Comparison of ENCODE assay signal across 24 cellular contexts in genomic region chr1:167484726-167485125, GRCh38. TPM values are rescaled to one million over a fixed set of nuclear protein-coding genes. Genes with fewer than 3 reads are reported as not detected.
DNase-seq lines count a peak whose midpoint lies in the region; ATAC-seq and TF ChIP-seq lines count a peak whose summit lies in the region.
"Had no signal": no experiment of that assay in that cellular context is flagged by ENCODE, and none has a peak within 500 bp of the region (broad histone marks: within the 10 kb centered on the region; RNA-seq: fewer than 3 reads in every experiment).

No MANE protein-coding gene starts in this region.

- H3K36me3 ChIP-seq in neural progenitor cell: no peaks in the 10 kb centered on the region
- H3K36me3 ChIP-seq in right lobe of liver: no peaks in the 10 kb centered on the region
- H3K36me3 ChIP-seq: ovary, spleen had no signal

- DNase-seq in activated CD4-positive, alpha-beta T cell treated with anti-CD3 and anti-CD28 coated beads, Interleukin-2, amount 10 ng/mL, durations not matched to agents 24 days and 14 days: no peak
- DNase-seq in activated CD4-positive, alpha-beta T cell treated with anti-CD3 and anti-CD28 coated beads, Interleukin-2, amount 50 U/mL, for 1 hour: no peak
- DNase-seq in T-cell: no peak
- DNase-seq in activated T-helper 2 cell treated with anti-CD3 and anti-CD28 coated beads, Interferon-gamma antibody, Interleukin-2, Interleukin-4, amounts not matched to agents 10 μg/mL and 5 μg/mL and 100 μg/mL, durations not matched to agents 14 hours and 24 hours and 36 hours (ENCODE audit: low spot score): no peak
- no peak for DNase-seq in neural progenitor cell (ENCODE audit: low spot score)
- no peak for DNase-seq in right lobe of liver
- DNase-seq in anterior cingulate cortex (lab: John Stamatoyannopoulos, UW): no peak
- DNase-seq in kidney tubule cell (ENCODE audit: low spot score): no peak
- DNase-seq: amygdala; Calu3; EL; glutamatergic neuron; Kasumi-1; left colon; NCI-H1092; NCI-H1930; NCI-H226; NCI-H774; ovary; spleen; stimulated activated CD4-positive, alpha-beta T cell treated with anti-CD3 and anti-CD28 coated beads, Interleukin-4, amount 100 ng/mL, for 24 hours; trophoblast cell had no signal

- H3K4me1 ChIP-seq in neural progenitor cell (peaks cover 41% of the 10 kb centered on the region), right lobe of liver (no peaks in the 10 kb centered on the region)

- H2AFZ ChIP-seq in neural progenitor cell (replicated peaks): no peak overlapping the region

- CTCF ChIA-PET in T-cell (lab: Charles Lee): no interaction called here

- peak overlapping the region; percentile 86 for H3K27ac Mint-ChIP-seq in activated CD4-positive, alpha-beta T cell treated with anti-CD3 and anti-CD28 coated beads, Interleukin-2, amount 10 ng/mL, durations not matched to agents 24 days and 14 days
- H3K27ac Mint-ChIP-seq in T-cell: peak overlapping the region; percentile 97
- H3K27ac Mint-ChIP-seq in activated T-helper 2 cell treated with anti-CD3 and anti-CD28 coated beads, Interferon-gamma antibody, Interleukin-2, Interleukin-4, amounts not matched to agents 10 μg/mL and 5 μg/mL and 100 μg/mL, durations not matched to agents 14 hours and 24 hours and 36 hours: peak overlapping the region; percentile 91
- H3K27ac Mint-ChIP-seq in neural progenitor cell: peak overlapping the region; percentile 94
- H3K27ac Mint-ChIP-seq: memory B cell had no signal

- peak overlapping the region; percentile 67 for H3K4me3 Mint-ChIP-seq in activated CD4-positive, alpha-beta T cell treated with anti-CD3 and anti-CD28 coated beads, Interleukin-2, amount 10 ng/mL, durations not matched to agents 24 days and 14 days
- H3K4me3 Mint-ChIP-seq in T-cell (peak overlapping the region; percentile 65 to 80 (median 66)), neural progenitor cell (no peak overlapping the region)
- H3K4me3 Mint-ChIP-seq in activated T-helper 2 cell treated with anti-CD3 and anti-CD28 coated beads, Interferon-gamma antibody, Interleukin-2, Interleukin-4, amounts not matched to agents 10 μg/mL and 5 μg/mL and 100 μg/mL, durations not matched to agents 14 hours and 24 hours and 36 hours (ENCODE audit: low read depth): no peak overlapping the region
- H3K4me3 Mint-ChIP-seq: memory B cell had no signal

- TF ChIP-seq POLR2A in right lobe of liver (IDR thresholded peaks at IDR 0.05): no peak

- no peaks in the 10 kb centered on the region for H3K27me3 Mint-ChIP-seq in activated CD4-positive, alpha-beta T cell treated with anti-CD3 and anti-CD28 coated beads, Interleukin-2, amount 10 ng/mL, durations not matched to agents 24 days and 14 days
- H3K27me3 Mint-ChIP-seq in T-cell (no peaks in the 10 kb centered on the region), neural progenitor cell (ENCODE audit: insufficient read depth, low read depth) (peaks cover 15% of the 10 kb centered on the region)
- no peaks in the 10 kb centered on the region for H3K27me3 Mint-ChIP-seq in activated T-helper 2 cell treated with anti-CD3 and anti-CD28 coated beads, Interferon-gamma antibody, Interleukin-2, Interleukin-4, amounts not matched to agents 10 μg/mL and 5 μg/mL and 100 μg/mL, durations not matched to agents 14 hours and 24 hours and 36 hours (ENCODE audit: low read depth)

- H3K4me3 ChIP-seq in neural progenitor cell (no peak overlapping the region), right lobe of liver (no peak overlapping the region)
- H3K4me3 ChIP-seq: ovary, spleen had no signal

- H3K27me3 ChIP-seq in neural progenitor cell (no peaks in the 10 kb centered on the region), right lobe of liver (no peaks in the 10 kb centered on the region)
- H3K27me3 ChIP-seq: ovary, spleen had no signal

- peaks cover 26% of the 10 kb centered on the region for H3F3A ChIP-seq in neural progenitor cell (ENCODE audit: low read depth)

- TF ChIP-seq CTCF in neural progenitor cell (IDR thresholded peaks at IDR 0.05) (no peak), right lobe of liver (IDR thresholded peaks at IDR 0.05) (no peak)

- no peaks in the 10 kb centered on the region for H4K20me1 ChIP-seq in neural progenitor cell (ENCODE audit: low read depth)

- H3K27ac ChIP-seq in neural progenitor cell (no peak overlapping the region), right lobe of liver (no peak overlapping the region)
- H3K27ac ChIP-seq: ovary had no signal

- POLR2A ChIA-PET in T-cell (lab: Charles Lee): interaction anchor here in 1 of 2 donors (0.6 to 1.0 kb wide), 2 partner anchors 9 to 14 kb away, joined by 3 read pairs; no protein-coding TSS in a partner anchor

- H3K9me3 Mint-ChIP-seq in activated CD4-positive, alpha-beta T cell treated with anti-CD3 and anti-CD28 coated beads, Interleukin-2, amount 10 ng/mL, durations not matched to agents 24 days and 14 days: no peaks in the 10 kb centered on the region
- H3K9me3 Mint-ChIP-seq in T-cell: no peaks in the 10 kb centered on the region
- H3K9me3 Mint-ChIP-seq in activated T-helper 2 cell treated with anti-CD3 and anti-CD28 coated beads, Interferon-gamma antibody, Interleukin-2, Interleukin-4, amounts not matched to agents 10 μg/mL and 5 μg/mL and 100 μg/mL, durations not matched to agents 14 hours and 24 hours and 36 hours: no peaks in the 10 kb centered on the region
- H3K9me3 Mint-ChIP-seq in neural progenitor cell: peaks cover 9% of the 10 kb centered on the region
- H3K9me3 Mint-ChIP-seq: memory B cell had no signal

- H3K4me2 ChIP-seq in neural progenitor cell: no peak overlapping the region

- WGBS in right lobe of liver (ENCODE audit: insufficient coverage, low coverage, low lambda C conversion rate, missing lambda C conversion rate): 91% methylated on average over 6 of the region's 7 CpGs

- H3K36me3 Mint-ChIP-seq in activated CD4-positive, alpha-beta T cell treated with anti-CD3 and anti-CD28 coated beads, Interleukin-2, amount 10 ng/mL, durations not matched to agents 24 days and 14 days (ENCODE audit: low read depth): peaks cover 58% of the 10 kb centered on the region
- H3K36me3 Mint-ChIP-seq in T-cell (peaks cover 42% of the 10 kb centered on the region), neural progenitor cell (no peaks in the 10 kb centered on the region)
- H3K36me3 Mint-ChIP-seq in activated T-helper 2 cell treated with anti-CD3 and anti-CD28 coated beads, Interferon-gamma antibody, Interleukin-2, Interleukin-4, amounts not matched to agents 10 μg/mL and 5 μg/mL and 100 μg/mL, durations not matched to agents 14 hours and 24 hours and 36 hours (ENCODE audit: low read depth): peaks cover 81% of the 10 kb centered on the region
- H3K36me3 Mint-ChIP-seq: memory B cell had no signal

- intact Hi-C loops in activated CD4-positive, alpha-beta T cell treated with anti-CD3 and anti-CD28 coated beads, Interleukin-2, amount 10 ng/mL, durations not matched to agents 24 days and 14 days (cut with micrococcal nuclease): no loop called here
- intact Hi-C loops in activated T-helper 2 cell treated with anti-CD3 and anti-CD28 coated beads, Interferon-gamma antibody, Interleukin-2, Interleukin-4, amounts not matched to agents 10 μg/mL and 5 μg/mL and 100 μg/mL, durations not matched to agents 14 hours and 24 hours and 36 hours (cut with micrococcal nuclease): no loop called here
- intact Hi-C loops in right lobe of liver (cut with DNase I): no loop called here

- no peaks in the 10 kb centered on the region for H3K79me2 ChIP-seq in neural progenitor cell (ENCODE audit: low read depth)

- no peaks in the 10 kb centered on the region for H3K9me3 ChIP-seq in neural progenitor cell (ENCODE audit: low read depth)
- no peaks in the 10 kb centered on the region for H3K9me3 ChIP-seq in right lobe of liver
- H3K9me3 ChIP-seq: ovary, spleen had no signal

- ATAC-seq in T-cell (replicated peaks in 1 of 4): no peak
- ATAC-seq in right lobe of liver: no peak
- ATAC-seq: left colon had no signal

- H3K4me1 Mint-ChIP-seq in activated CD4-positive, alpha-beta T cell treated with anti-CD3 and anti-CD28 coated beads, Interleukin-2, amount 10 ng/mL, durations not matched to agents 24 days and 14 days: peaks cover 90% of the 10 kb centered on the region
- H3K4me1 Mint-ChIP-seq in T-cell (peaks cover 97 to 100% (median 98%) of the 10 kb centered on the region in 3 donors), neural progenitor cell (peaks cover 62% of the 10 kb centered on the region)
- peaks cover 80% of the 10 kb centered on the region for H3K4me1 Mint-ChIP-seq in activated T-helper 2 cell treated with anti-CD3 and anti-CD28 coated beads, Interferon-gamma antibody, Interleukin-2, Interleukin-4, amounts not matched to agents 10 μg/mL and 5 μg/mL and 100 μg/mL, durations not matched to agents 14 hours and 24 hours and 36 hours (ENCODE audit: low read depth)
- H3K4me1 Mint-ChIP-seq: memory B cell had no signal

- no peak overlapping the region for H3K9ac ChIP-seq in neural progenitor cell

RNA-seq across cellular contexts. Expression of gene CD247, which starts 33.6 kb away (rescaled TPM):
- total RNA-seq in activated CD4-positive, alpha-beta T cell treated with anti-CD3 and anti-CD28 coated beads, Interleukin-2, amount 10 ng/mL, durations not matched to agents 24 days and 14 days: 183 and 186 TPM in 2 replicates
- total RNA-seq in T-cell: 100 to 1,000 TPM; 324 to 414 (median 385) TPM
- total RNA-seq in activated T-helper 2 cell treated with anti-CD3 and anti-CD28 coated beads, Interferon-gamma antibody, Interleukin-2, Interleukin-4, amounts not matched to agents 10 μg/mL and 5 μg/mL and 100 μg/mL, durations not matched to agents 14 hours and 24 hours and 36 hours: 193 and 196 TPM in 2 replicates
- 1.3 and 1.5 TPM in 2 replicates for total RNA-seq in neural progenitor cell (ENCODE audit: low replicate concordance)
- 1 to 10 TPM in 2 of 6 experiments, under 1 TPM in 4; 0.48 to 2.2 (median 0.71) TPM for total RNA-seq in right lobe of liver
- total RNA-seq: fibroblast of lung had no signal

Comparison
In these comparisons a context has a peak if more than half of its experiments do, and no peak if none do; other contexts are left out.
1. H3K4me3 Mint-ChIP-seq: peak in activated CD4-positive, alpha-beta T cell treated with anti-CD3 and anti-CD28 coated beads, Interleukin-2, amount 10 ng/mL, durations not matched to agents 24 days and 14 days (single experiment) and T-cell (3 of 3); none in activated T-helper 2 cell treated with anti-CD3 and anti-CD28 coated beads, Interferon-gamma antibody, Interleukin-2, Interleukin-4, amounts not matched to agents 10 μg/mL and 5 μg/mL and 100 μg/mL, durations not matched to agents 14 hours and 24 hours and 36 hours (single experiment) and neural progenitor cell (single experiment).
2. RNA of gene CD247, which starts 33.6 kb away (total RNA-seq): 324 to 414 TPM in T-cell, 193 to 196 TPM in activated T-helper 2 cell treated with anti-CD3 and anti-CD28 coated beads, Interferon-gamma antibody, Interleukin-2, Interleukin-4, amounts not matched to agents 10 μg/mL and 5 μg/mL and 100 μg/mL, durations not matched to agents 14 hours and 24 hours and 36 hours and 183 to 186 TPM in activated CD4-positive, alpha-beta T cell treated with anti-CD3 and anti-CD28 coated beads, Interleukin-2, amount 10 ng/mL, durations not matched to agents 24 days and 14 days; 1.3 to 1.5 TPM in neural progenitor cell and 0.48 to 2.2 TPM in right lobe of liver; every median in the first group is over 10 times any median in the second.
3. Peak in every context shown above with its lines, with median percentiles within 50 percentile points of each other: H3K27ac Mint-ChIP-seq.